8 cellular contexts compared by ENCODE assay signal in genomic region chr11:8911040-8911823, GRCh38. TPM values are rescaled to one million over a fixed set of nuclear protein-coding genes. Genes with fewer than 3 reads are reported as not detected.
DNase-seq lines count a peak whose midpoint lies in the region; ATAC-seq and TF ChIP-seq lines count a peak whose summit lies in the region.

TSS of gene AKIP1 (plus strand) at chr11:8911189. CDS start at chr11:8911450, 261 bp downstream.

- POLR2A ChIA-PET in activated CD4-positive, alpha-beta T cell treated with anti-CD3 and anti-CD28 coated beads for 36 hours (lab: Charles Lee) = interaction anchor here (0.6 to 2.0 kb wide), 3 partner anchors 48 to 223 kb away, joined by 3 to 4 read pairs (median 3); partner anchors contain the start of gene TMEM9B

- H3K4me1 Mint-ChIP-seq in activated CD4-positive, alpha-beta T cell treated with anti-CD3 and anti-CD28 coated beads for 36 hours = peaks cover 45% of the 10 kb centered on the region
- H3K4me1 Mint-ChIP-seq in chondrocyte (ENCODE audit: low read depth) = peaks cover 70% of the 10 kb centered on the region

- H3K27me3 Mint-ChIP-seq in activated CD4-positive, alpha-beta T cell treated with anti-CD3 and anti-CD28 coated beads for 36 hours = peaks cover 6% of the 10 kb centered on the region
- no peaks in the 10 kb centered on the region for H3K27me3 Mint-ChIP-seq in chondrocyte (ENCODE audit: low read depth)

- ATAC-seq in GM19043 (IDR thresholded peaks at IDR 0.05; ENCODE audit: low read depth, unreplicated experiment) (peak; percentile 67), HG03439 (IDR thresholded peaks at IDR 0.05; ENCODE audit: unreplicated experiment) (peak; percentile 80)
- peak; percentile 76 for ATAC-seq in activated CD4-positive, alpha-beta T cell treated with anti-CD3 and anti-CD28 coated beads for 36 hours

- peak within 1 kb of the TSS; percentile 89 for H3K27ac Mint-ChIP-seq in activated CD4-positive, alpha-beta T cell treated with anti-CD3 and anti-CD28 coated beads for 36 hours
- H3K27ac Mint-ChIP-seq in chondrocyte (ENCODE audit: unreplicated experiment) = peak within 1 kb of the TSS; percentile 93

- CTCF ChIA-PET in activated CD4-positive, alpha-beta T cell treated with anti-CD3 and anti-CD28 coated beads for 36 hours (lab: Charles Lee) = interaction anchor here (0.6 to 3.0 kb wide), 9 partner anchors 13 to 229 kb away, joined by 3 to 17 read pairs (median 3); no protein-coding TSS in a partner anchor

- H3K36me3 ChIP-seq in kidney epithelial cell (ENCODE audit: control insufficient read depth, insufficient read depth, low read length) = no peaks in the 10 kb centered on the region

- peak within 1 kb of the TSS; percentile 86 for H3K4me3 Mint-ChIP-seq in activated CD4-positive, alpha-beta T cell treated with anti-CD3 and anti-CD28 coated beads for 36 hours
- peak within 1 kb of the TSS; percentile 87 for H3K4me3 Mint-ChIP-seq in chondrocyte (ENCODE audit: unreplicated experiment)

- H3K4me3 ChIP-seq in AG10803 (ENCODE audit: low read length) = peak within 1 kb of the TSS; percentile 81
- H3K4me3 ChIP-seq in kidney epithelial cell (ENCODE audit: low read depth, low read length) = peak within 1 kb of the TSS; percentile 74

- peaks cover 13% of the 10 kb centered on the region for H3K36me3 Mint-ChIP-seq in activated CD4-positive, alpha-beta T cell treated with anti-CD3 and anti-CD28 coated beads for 36 hours (ENCODE audit: low read depth)
- no peaks in the 10 kb centered on the region for H3K36me3 Mint-ChIP-seq in chondrocyte (ENCODE audit: low read depth)

- H3K27me3 ChIP-seq in kidney epithelial cell (ENCODE audit: control insufficient read depth, insufficient read depth, low read length) = no peaks in the 10 kb centered on the region

- no peaks in the 10 kb centered on the region for H3K9me3 Mint-ChIP-seq in activated CD4-positive, alpha-beta T cell treated with anti-CD3 and anti-CD28 coated beads for 36 hours (ENCODE audit: low read depth)
- no peaks in the 10 kb centered on the region for H3K9me3 Mint-ChIP-seq in chondrocyte (ENCODE audit: low read depth)

- DNase-seq in AG10803 (ENCODE audit: low read depth) (peak; percentile 92), NCI-H510A treated with DMSO at 0.1 percent for 48 hours (lab: John Stamatoyannopoulos, UW) (peak; percentile 82), chondrocyte (ENCODE audit: low spot score) (peak; percentile 98), kidney epithelial cell (ENCODE audit: low read depth) (peak; percentile 60)
- DNase-seq in activated CD4-positive, alpha-beta T cell treated with anti-CD3 and anti-CD28 coated beads for 36 hours = peak; percentile 94
- DNase-seq in stimulated activated CD4-positive, alpha-beta T cell treated with anti-CD3 and anti-CD28 coated beads, Interleukin-15, amount 100 ng/mL, for 24 hours = peak; percentile 95

- no peak for TF ChIP-seq CTCF in AG10803 (conservative IDR thresholded peaks at IDR 0.05; ENCODE audit: low read length)
- TF ChIP-seq CTCF in chondrocyte (IDR thresholded peaks at IDR 0.05) = peak; percentile 10
- no peak for TF ChIP-seq CTCF in kidney epithelial cell (IDR thresholded peaks at IDR 0.05; ENCODE audit: insufficient read depth, low read length, poor library complexity, severe bottlenecking)

- intact Hi-C loops in activated CD4-positive, alpha-beta T cell treated with anti-CD3 and anti-CD28 coated beads for 36 hours (cut with DNase I, micrococcal nuclease) = loop anchor here (1.0 to 5.0 kb wide), 8 partner anchors 53 to 662 kb away; partner anchors contain the start of genes RPL27A (in 1 of the 2), TMEM41B (in 1 of the 2), TMEM9B (in 1 of the 2) and TRIM66 (in 1 of the 2)

RNA-seq across cellular contexts. Expression of gene AKIP1, which starts in this region (rescaled TPM):
- total RNA-seq in activated CD4-positive, alpha-beta T cell treated with anti-CD3 and anti-CD28 coated beads for 36 hours = 10 to 100 TPM; 29.8 to 32.2 TPM
- total RNA-seq in chondrocyte = 24.0 to 30.1 TPM (median 29.3 TPM) in 3 replicates
- 39.8 and 43.1 TPM in 2 replicates for total RNA-seq in kidney epithelial cell

Comparison
In these comparisons a context has a peak if more than half of its experiments do, and no peak if none do; other contexts are left out.
1. Peak in every context shown above with its lines: DNase-seq, ATAC-seq and H3K4me3 ChIP-seq.